ENCODE assay signal across 8 cellular contexts in genomic region chr2:69582582-69583176, GRCh38.
A peak's percentile ranks its signal among the peaks of the same experiment; 100 is the strongest.
DNase-seq lines count a peak whose midpoint lies in the region; ATAC-seq, FAIRE-seq and TF ChIP-seq lines count a peak whose summit lies in the region.

No MANE protein-coding gene starts in this region.

- BruUV-seq in GM12878 (replicated peaks; lab: Mats Ljungman, UMichigan): no TSS peak

- peak in 4 of 5 donors; percentile 24 to 50 (median 34) for DNase-seq in CD4-positive, alpha-beta memory T cell
- no peak for DNase-seq in GM12878 (ENCODE audit: low read depth, low spot score)
- peak in 1 of 3 donors; percentile 49 for DNase-seq in mucosa of descending colon
- no peak for DNase-seq in activated CD8-positive, alpha-beta memory T cell treated with anti-CD3 and anti-CD28 coated beads, Interleukin-2, amount 50 U/mL, for 4 hours
- no peak for DNase-seq in omental fat pad (ENCODE audit: low spot score)
- no peak for DNase-seq in NCI-H1436 (lab: John Stamatoyannopoulos, UW)

- no peak for TF ChIP-seq RAD21 in GM12878 (IDR thresholded peaks at IDR 0.05; ENCODE audit: insufficient read depth, low read depth, low read length)

- RAD21 ChIA-PET in GM12878 (lab: Charles Lee; ENCODE audit: unreplicated experiment): interaction anchor here (0.5 to 4.4 kb wide), 14 partner anchors 9 to 173 kb away, joined by 3 to 28 read pairs (median 4); partner anchors contain the start of genes AAK1 and ANXA4

- H3K4me3 Mint-ChIP-seq in CD4-positive, alpha-beta memory T cell: peak overlapping the region in 7 of 8 donors; percentile 51 to 81 (median 70)

- H3K27me3 Mint-ChIP-seq in CD4-positive, alpha-beta memory T cell: no peaks in the 10 kb centered on the region

- H3K27ac Mint-ChIP-seq in CD4-positive, alpha-beta memory T cell: peak overlapping the region; percentile 43 to 92 (median 86)

- H3K79me2 ChIP-seq in GM12878 (ENCODE audit: control insufficient read depth, insufficient read depth, low read length): peaks cover 15% of the 10 kb centered on the region

- no peaks in the 10 kb centered on the region for H3K9me3 Mint-ChIP-seq in CD4-positive, alpha-beta memory T cell

- H3K4me1 Mint-ChIP-seq in CD4-positive, alpha-beta memory T cell: peaks cover 73 to 94% (median 83%) of the 10 kb centered on the region in 4 donors

- no peaks in the 10 kb centered on the region for H3K9me3 ChIP-seq in CD4-positive, alpha-beta memory T cell (ENCODE audit: control insufficient read depth in 1 of 2, low read length in 2 of 2)
- H3K9me3 ChIP-seq in HUES48 (ENCODE audit: control insufficient read depth, insufficient read depth, low read length) (no peaks in the 10 kb centered on the region), GM12878 (replicated peaks; ENCODE audit: control insufficient read depth, insufficient read depth, low read length) (no peaks in the 10 kb centered on the region), mucosa of descending colon (no peaks in the 10 kb centered on the region)

- H3K4me3 ChIP-seq in CD4-positive, alpha-beta memory T cell (ENCODE audit: low read length in 2 of 2): no peak overlapping the region
- H3K4me3 ChIP-seq in HUES48 (ENCODE audit: low read depth, low read length) (no peak overlapping the region), GM12878 (peak overlapping the region; percentile 44; the same call in 1 of the 2 replicates), mucosa of descending colon (no peak overlapping the region)

- peak overlapping the region; percentile 84 for H3K4me2 ChIP-seq in GM12878 (ENCODE audit: control insufficient read depth, insufficient read depth)

- no peak for TF ChIP-seq POLR2A in GM12878 (IDR thresholded peaks at IDR 0.05; ENCODE audit: low read depth, low read length)

- POLR2A ChIA-PET in CD4-positive, alpha-beta memory T cell (lab: Charles Lee; ENCODE audit: partially characterized antibody): interaction anchor here (0.6 to 3.7 kb wide), 7 partner anchors 12 to 61 kb away, joined by 3 to 22 read pairs (median 4); partner anchors contain the start of gene AAK1
- POLR2A ChIA-PET in GM12878 (lab: Charles Lee): interaction anchor here (0.7 to 2.5 kb wide), 10 partner anchors 9 to 198 kb away, joined by 3 to 12 read pairs (median 4); partner anchors contain the start of gene AAK1

- peak overlapping the region; percentile 4; the same call in 1 of the 2 replicates for H3K9ac ChIP-seq in HUES48 (ENCODE audit: low read depth, low read length)
- H3K9ac ChIP-seq in GM12878 (ENCODE audit: control insufficient read depth, insufficient read depth, low read length): peak overlapping the region; percentile 45; the same call in 1 of the 2 replicates

- no peak overlapping the region for H3K27ac ChIP-seq in CD4-positive, alpha-beta memory T cell (ENCODE audit: low read depth, low read length)
- H3K27ac ChIP-seq in HUES48 (ENCODE audit: low read depth, low read length) (no peak overlapping the region), GM12878 (ENCODE audit: control insufficient read depth, insufficient read depth) (peak overlapping the region; percentile 28)

- no peak for FAIRE-seq in GM12878 (lab: Jason Lieb, UNC)

- no peaks in the 10 kb centered on the region for H3K27me3 ChIP-seq in CD4-positive, alpha-beta memory T cell (ENCODE audit: insufficient read depth, low read length)
- no peaks in the 10 kb centered on the region for H3K27me3 ChIP-seq in HUES48 (ENCODE audit: control insufficient read depth, insufficient read depth, low read length)
- H3K27me3 ChIP-seq in GM12878 (replicated peaks in 1 of 2; ENCODE audit: control insufficient read depth in 2 of 2, insufficient read depth in 2 of 2, low read length in 1 of 2): no peaks in the 10 kb centered on the region

- CTCF ChIA-PET in CD4-positive, alpha-beta memory T cell (lab: Charles Lee; ENCODE audit: partially characterized antibody): interaction anchor here (1.3 to 15.9 kb wide), 5 partner anchors 14 to 142 kb away, joined by 3 to 220 read pairs (median 4); no protein-coding TSS in a partner anchor
- CTCF ChIA-PET in GM12878 (lab: Yijun Ruan, JAX): interaction anchor here (0.5 to 13.7 kb wide), 14 partner anchors 9 to 135 kb away, joined by 3 to 144 read pairs (median 6); no protein-coding TSS in a partner anchor

- no peaks in the 10 kb centered on the region for H3K36me3 ChIP-seq in CD4-positive, alpha-beta memory T cell (ENCODE audit: insufficient read depth, low read length)
- H3K36me3 ChIP-seq in HUES48 (ENCODE audit: control insufficient read depth, insufficient read depth, low read length) (no peaks in the 10 kb centered on the region), GM12878 (ENCODE audit: control insufficient read depth in 2 of 2, insufficient read depth in 2 of 2, low read length in 1 of 2) (no peaks in the 10 kb centered on the region; a peak in 1 of 4 replicates), mucosa of descending colon (ENCODE audit: low read depth) (no peaks in the 10 kb centered on the region)

- no peaks in the 10 kb centered on the region for H4K20me1 ChIP-seq in GM12878 (ENCODE audit: control insufficient read depth, insufficient read depth)

- SMC1A ChIA-PET in GM12878 (lab: Charles Lee; ENCODE audit: uncharacterized antibody, unreplicated experiment): interaction anchor here (0.7 to 5.4 kb wide), 26 partner anchors 9 to 205 kb away, joined by 3 to 30 read pairs (median 5); partner anchors contain the start of gene AAK1

- ATAC-seq in GM12878 (peak; percentile 67), mucosa of descending colon (peak; percentile 81), omental fat pad (ENCODE audit: low FRiP score) (no peak), GM21737 (IDR thresholded peaks at IDR 0.05; ENCODE audit: unreplicated experiment) (no peak)

- H2AFZ ChIP-seq in GM12878 (ENCODE audit: control insufficient read depth, low read depth, low read length): peak overlapping the region; percentile 58

- in situ Hi-C loops in GM12878 (cut with MboI): no loop called here

- no peak for TF ChIP-seq EP300 in GM12878 (IDR thresholded peaks at IDR 0.05; ENCODE audit: borderline replicate concordance in 1 of 2, control insufficient read depth in 1 of 2, low read depth in 2 of 2, low read length in 2 of 2)

- peaks cover 92% of the 10 kb centered on the region for H3K4me1 ChIP-seq in CD4-positive, alpha-beta memory T cell (ENCODE audit: insufficient read depth, low read length)
- H3K4me1 ChIP-seq in HUES48 (ENCODE audit: control insufficient read depth, insufficient read depth, low read length): peaks cover 41% of the 10 kb centered on the region
- peaks cover 28% of the 10 kb centered on the region for H3K4me1 ChIP-seq in GM12878 (ENCODE audit: control insufficient read depth, insufficient read depth, low read length)
- H3K4me1 ChIP-seq in mucosa of descending colon (ENCODE audit: low read depth): peaks cover 10% of the 10 kb centered on the region

- H3K36me3 Mint-ChIP-seq in CD4-positive, alpha-beta memory T cell: peaks cover 8 to 17% of the 10 kb centered on the region in 2 donors

- intact Hi-C loops in CD4-positive, alpha-beta memory T cell (cut with micrococcal nuclease): loop anchor here (1.0 kb wide), 1 partner anchor 12 kb away; no protein-coding TSS in a partner anchor
- intact Hi-C loops in GM12878 (cut with micrococcal nuclease; ENCODE audit: unreplicated experiment): loop anchor here (5.0 kb wide), 1 partner anchor 60 kb away; the partner anchor contains the start of gene AAK1
- intact Hi-C loops in mucosa of descending colon (cut with DNase I, micrococcal nuclease): no loop called here

- WGBS in GM12878 (ENCODE audit: insufficient coverage, insufficient replicate concordance, low lambda C conversion rate, missing lambda C conversion rate): 36% methylated on average over 3 of the region's 3 CpGs

- TF ChIP-seq CTCF in GM12878 (IDR thresholded peaks at IDR 0.05 in 2 of 3, conservative IDR thresholded peaks at IDR 0.05 in 1 of 3; ENCODE audit: control insufficient read depth in 2 of 3, extremely low read depth in 1 of 3, insufficient read depth in 1 of 3, low read depth in 3 of 3, low read length in 3 of 3) (no peak), mucosa of descending colon (IDR thresholded peaks at IDR 0.05) (no peak), omental fat pad (IDR thresholded peaks at IDR 0.05) (no peak)

TF ChIP-seq in GM12878, 131 proteins besides CTCF, POLR2A, EP300 and RAD21:
- TF ChIP-seq HDAC2 (IDR thresholded peaks at IDR 0.05) (no peak), RUNX3 (IDR thresholded peaks at IDR 0.05; ENCODE audit: low read length) (peak; percentile 13; the same call in 1 of the 2 replicates), WRNIP1 (IDR thresholded peaks at IDR 0.05; ENCODE audit: borderline replicate concordance, low read depth, low read length) (no peak), BHLHE40 (IDR thresholded peaks at IDR 0.05; ENCODE audit: borderline replicate concordance in 1 of 2, low read depth in 2 of 2, low read length in 1 of 2) (peak in 1 of 2 experiments; percentile 38; a peak in 1 of 4 replicates), FOXM1 (IDR thresholded peaks at IDR 0.05; ENCODE audit: low read depth, low read length) (0 out of 2 replicates have a peak, but pooled peaks have one; percentile 7)

Comparison
In these comparisons a context has a peak if more than half of its experiments do, and no peak if none do; other contexts are left out.
1. DNase-seq: peak in CD4-positive, alpha-beta memory T cell (4 of 5); none in GM12878 (single experiment), activated CD8-positive, alpha-beta memory T cell treated with anti-CD3 and anti-CD28 coated beads, Interleukin-2, amount 50 U/mL, for 4 hours (single experiment), omental fat pad (single experiment) and NCI-H1436 (single experiment).
2. ATAC-seq: peak in GM12878 (single experiment) and mucosa of descending colon (single experiment); none in omental fat pad (single experiment) and GM21737 (single experiment).
3. intact Hi-C loops: an anchor here in CD4-positive, alpha-beta memory T cell (1.0 kb wide) and GM12878 (5.0 kb wide); none called in mucosa of descending colon.